23 cellular contexts compared by ENCODE assay signal in genomic region chr5:3098821-3099220, GRCh38.
"Had no signal": no experiment of that assay in that cellular context is flagged by ENCODE, and none has a peak within 500 bp of the region (broad histone marks: within the 10 kb centered on the region; RNA-seq: fewer than 3 reads in every experiment).

No MANE protein-coding gene starts in this region.

- DNase-seq: IMR-90, KBM-7, MV-4-11, NCI-H1048, NCI-H1105, NCI-H1417, NCI-H1436 treated with DMSO at 0.1 percent for 48 hours, NCI-H1694 treated with DMSO at 0.1 percent for 48 hours, NCI-H1930, NCI-H2081, NCI-H2107, NCI-H2227 treated with DMSO at 0.1 percent for 48 hours, NCI-H524, NCI-H526 treated with DMSO at 0.1 percent for 48 hours, NCI-H748 treated with DMSO at 0.1 percent for 48 hours, SHP77, SK-N-SH, SW 1271, T-cell had no signal

- H3K27ac ChIP-seq: HL-60, RWPE1 had no signal

- FAIRE-seq: HepG2 had no signal

- ATAC-seq: HepG2, T-cell had no signal

- H3K36me3 Mint-ChIP-seq: T-cell had no signal

- H3K9ac ChIP-seq: SK-N-SH had no signal

- H3K4me3 Mint-ChIP-seq: T-cell; T-helper 1 cell treated with Interleukin-12 subunit alpha and Interleukin-12 subunit beta and Interleukin-4 antibody, amounts not matched to agents 30 μg/mL and 1 μg/mL, for 36 hours had no signal

- H3K9me3 ChIP-seq: SK-N-SH had no signal

- H3K27ac Mint-ChIP-seq: T-cell; T-helper 1 cell treated with Interleukin-12 subunit alpha and Interleukin-12 subunit beta and Interleukin-4 antibody, amounts not matched to agents 30 μg/mL and 1 μg/mL, for 36 hours had no signal

- H3K4me2 ChIP-seq: SK-N-SH had no signal

- H3K4me1 Mint-ChIP-seq: T-cell had no signal
